Comparison of ENCODE assay signal across 31 cellular contexts in genomic region chr18:4405965-4406364, GRCh38. TPM values are rescaled to one million over a fixed set of nuclear protein-coding genes. Genes with fewer than 3 reads are reported as not detected.
DNase-seq lines count a peak whose midpoint lies in the region; ATAC-seq, FAIRE-seq and TF ChIP-seq lines count a peak whose summit lies in the region.
"Had no signal": no experiment of that assay in that cellular context is flagged by ENCODE, and none has a peak within 500 bp of the region (broad histone marks: within the 10 kb centered on the region; RNA-seq: fewer than 3 reads in every experiment).

No MANE protein-coding gene starts in this region.

- RAD21 ChIA-PET in GM12878 (lab: Charles Lee; ENCODE audit: unreplicated experiment), result no interaction called here

- TF ChIP-seq EP300 in GM12878 (IDR thresholded peaks at IDR 0.05; ENCODE audit: borderline replicate concordance in 1 of 2, control insufficient read depth in 1 of 2, low read depth in 2 of 2, low read length in 2 of 2), result no peak

- H3K4me1 ChIP-seq in HUES48 (ENCODE audit: control insufficient read depth, insufficient read depth, low read length) (peaks cover 45% of the 10 kb centered on the region), GM12878 (ENCODE audit: control insufficient read depth, insufficient read depth, low read length) (no peaks in the 10 kb centered on the region), iPS DF 6.9 (ENCODE audit: control insufficient read depth, insufficient read depth, low read length) (peaks cover 2% of the 10 kb centered on the region), aorta (ENCODE audit: control insufficient read depth in 1 of 2, insufficient read depth in 2 of 2, low read length in 2 of 2) (peaks cover 0 to 1% of the 10 kb centered on the region in 2 donors), heart left ventricle (no peaks in the 10 kb centered on the region)
- H3K4me1 ChIP-seq: SJSA1 had no signal

- DNase-seq in GM12865 (ENCODE audit: low read depth) (peak; percentile 22), GM12878 (ENCODE audit: low read depth, low spot score) (no peak), iPS DF 6.9 (ENCODE audit: low read depth, low spot score) (peak; percentile 9), aorta (no peak), heart left ventricle (no peak)
- DNase-seq: CD4-positive, alpha-beta T cell; GOT3; IMR-90; MM.1S; NCI-H1092; NCI-H1417 treated with DMSO at 0.1 percent for 48 hours; NCI-H1694 treated with DMSO at 0.1 percent for 48 hours; NCI-H2081 treated with DMSO at 0.1 percent for 48 hours; NCI-H2171 treated with DMSO at 0.1 percent for 48 hours; NCI-H345; NCI-H510A treated with DMSO at 0.1 percent for 48 hours; NK-92 treated with Interleukin-12 subunit alpha and Interleukin-12 subunit beta, amount 100 ng/mL, for 24 hours; PC-3; T-helper 1 cell had no signal

- H3K4me3 ChIP-seq in GM12865 (ENCODE audit: low read depth, low read length) (no peak overlapping the region), HUES48 (ENCODE audit: low read depth, low read length) (no peak overlapping the region), GM12878 (no peak overlapping the region), iPS DF 6.9 (ENCODE audit: low read length) (no peak overlapping the region), aorta (ENCODE audit: low read length in 2 of 2) (no peak overlapping the region), heart left ventricle (no peak overlapping the region)
- H3K4me3 ChIP-seq: BLaER1, SJSA1 had no signal

- in situ Hi-C loops in GM12878 (cut with MboI), result no loop called here

- SMC1A ChIA-PET in GM12878 (lab: Charles Lee; ENCODE audit: uncharacterized antibody, unreplicated experiment), result interaction anchor here (0.6 to 2.4 kb wide), 5 partner anchors 11 to 39 kb away, joined by 3 to 16 read pairs (median 4); no protein-coding TSS in a partner anchor

- H3K27me3 ChIP-seq in HUES48 (ENCODE audit: control insufficient read depth, insufficient read depth, low read length), result no peaks in the 10 kb centered on the region
- H3K27me3 ChIP-seq in GM12878 (replicated peaks in 1 of 2; ENCODE audit: control insufficient read depth in 2 of 2, insufficient read depth in 2 of 2, low read length in 1 of 2), result no peaks in the 10 kb centered on the region
- no peaks in the 10 kb centered on the region for H3K27me3 ChIP-seq in iPS DF 6.9 (ENCODE audit: control insufficient read depth, insufficient read depth, low read length)
- H3K27me3 ChIP-seq in aorta (ENCODE audit: control insufficient read depth in 1 of 2, insufficient read depth in 2 of 2, low read length in 1 of 2), result no peaks in the 10 kb centered on the region
- H3K27me3 ChIP-seq in heart left ventricle, result no peaks in the 10 kb centered on the region
- H3K27me3 ChIP-seq: BLaER1, SJSA1 had no signal

- H3K79me2 ChIP-seq in GM12878 (ENCODE audit: control insufficient read depth, insufficient read depth, low read length), result no peaks in the 10 kb centered on the region

- TF ChIP-seq CTCF in GM12865 (IDR thresholded peaks at IDR 0.05; ENCODE audit: insufficient read depth, low read depth, low read length, missing control alignments), result no peak
- TF ChIP-seq CTCF in GM12878 (IDR thresholded peaks at IDR 0.05 in 2 of 3, conservative IDR thresholded peaks at IDR 0.05 in 1 of 3; ENCODE audit: control insufficient read depth in 2 of 3, extremely low read depth in 1 of 3, insufficient read depth in 1 of 3, low read depth in 3 of 3, low read length in 3 of 3), result no peak
- no peak for TF ChIP-seq CTCF in heart left ventricle (IDR thresholded peaks at IDR 0.05)

- CTCF ChIA-PET in GM12878 (lab: Yijun Ruan, JAX), result no interaction called here

- H3K4me2 ChIP-seq in GM12878 (ENCODE audit: control insufficient read depth, insufficient read depth), result no peak overlapping the region
- H3K4me2 ChIP-seq: BLaER1, KMS-11 had no signal

- no peaks in the 10 kb centered on the region for H4K20me1 ChIP-seq in GM12878 (ENCODE audit: control insufficient read depth, insufficient read depth)
- H4K20me1 ChIP-seq: BLaER1 had no signal

- ATAC-seq in GM12878, result peak; percentile 18
- ATAC-seq in aorta (ENCODE audit: low FRiP score), result no peak
- no peak for ATAC-seq in HG02678 (IDR thresholded peaks at IDR 0.05; ENCODE audit: unreplicated experiment)
- no peak for ATAC-seq in heart left ventricle
- no peak for ATAC-seq in HG03442 (IDR thresholded peaks at IDR 0.05; ENCODE audit: unreplicated experiment)
- ATAC-seq: PC-3, Right ventricle myocardium inferior had no signal

- no peak for TF ChIP-seq POLR2A in GM12878 (IDR thresholded peaks at IDR 0.05; ENCODE audit: low read depth, low read length)
- no peak for TF ChIP-seq POLR2A in heart left ventricle (IDR thresholded peaks at IDR 0.05)

- BruUV-seq in GM12878 (replicated peaks; lab: Mats Ljungman, UMichigan), result no TSS peak

- FAIRE-seq in GM12878 (lab: Jason Lieb, UNC), result no peak
- FAIRE-seq: A204.1, G401.6, GM12891, HTR-8/SVneo had no signal

- H2AFZ ChIP-seq in GM12878 (ENCODE audit: control insufficient read depth, low read depth, low read length), result no peak overlapping the region

- TF ChIP-seq RAD21 in GM12878 (IDR thresholded peaks at IDR 0.05; ENCODE audit: insufficient read depth, low read depth, low read length), result no peak

- POLR2A ChIA-PET in GM12878 (lab: Charles Lee), result interaction anchor here (1.3 kb wide), 1 partner anchor 21 kb away, joined by 4 read pairs; no protein-coding TSS in a partner anchor

- no peak overlapping the region for H3K9ac ChIP-seq in HUES48 (ENCODE audit: low read depth, low read length)
- no peak overlapping the region for H3K9ac ChIP-seq in GM12878 (ENCODE audit: control insufficient read depth, insufficient read depth, low read length)
- H3K9ac ChIP-seq: BLaER1, KMS-11 had no signal

- intact Hi-C loops in GM12878 (cut with micrococcal nuclease; ENCODE audit: unreplicated experiment), result no loop called here
- intact Hi-C loops in aorta (cut with DNase I), result loop anchor here in 1 of 2 donors (5.0 kb wide), 1 partner anchor 49 kb away; no protein-coding TSS in a partner anchor
- intact Hi-C loops in heart left ventricle (cut with DNase I), result no loop called here

- H3K9me3 ChIP-seq in HUES48 (ENCODE audit: control insufficient read depth, insufficient read depth, low read length), result no peaks in the 10 kb centered on the region
- H3K9me3 ChIP-seq in GM12878 (replicated peaks; ENCODE audit: control insufficient read depth, insufficient read depth, low read length), result no peaks in the 10 kb centered on the region; the same call in 1 of the 3 replicates
- no peaks in the 10 kb centered on the region for H3K9me3 ChIP-seq in iPS DF 6.9 (ENCODE audit: control insufficient read depth, insufficient read depth, low read length)
- no peaks in the 10 kb centered on the region for H3K9me3 ChIP-seq in aorta (ENCODE audit: control insufficient read depth, low read length)
- no peaks in the 10 kb centered on the region for H3K9me3 ChIP-seq in heart left ventricle
- H3K9me3 ChIP-seq: BLaER1, SJSA1 had no signal

- peak overlapping the region; percentile 74 for H3K27ac ChIP-seq in HUES48 (ENCODE audit: low read depth, low read length)
- no peak overlapping the region for H3K27ac ChIP-seq in GM12878 (ENCODE audit: control insufficient read depth, insufficient read depth)
- no peak overlapping the region for H3K27ac ChIP-seq in iPS DF 6.9 (ENCODE audit: low read length)
- H3K27ac ChIP-seq in aorta (ENCODE audit: low read depth in 1 of 2, low read length in 2 of 2), result no peak overlapping the region
- no peak overlapping the region for H3K27ac ChIP-seq in heart left ventricle
- H3K27ac ChIP-seq: BLaER1, KMS-11, SJSA1 had no signal

- H3K36me3 ChIP-seq in HUES48 (ENCODE audit: control insufficient read depth, insufficient read depth, low read length) (no peaks in the 10 kb centered on the region), GM12878 (ENCODE audit: control insufficient read depth in 2 of 2, insufficient read depth in 2 of 2, low read length in 1 of 2) (no peaks in the 10 kb centered on the region; a peak in 1 of 4 replicates), iPS DF 6.9 (ENCODE audit: control insufficient read depth, insufficient read depth, low read length) (no peaks in the 10 kb centered on the region), aorta (ENCODE audit: control insufficient read depth in 1 of 2, insufficient read depth in 2 of 2, low read length in 1 of 2) (no peaks in the 10 kb centered on the region), heart left ventricle (no peaks in the 10 kb centered on the region)
- H3K36me3 ChIP-seq: BLaER1, SJSA1 had no signal

- WGBS in GM12878 (ENCODE audit: insufficient coverage, insufficient replicate concordance, low lambda C conversion rate, missing lambda C conversion rate), result 37% methylated on average over 5 of the region's 5 CpGs
- WGBS in iPS DF 6.9 (ENCODE audit: insufficient coverage, insufficient read length), result no CpG with 5 or more reads among the region's 5 CpGs
- 93 to 94% methylated on average over 5 of the region's 5 CpGs for WGBS in aorta, 2 donors
- 86 to 96% (median 88%) methylated on average over 5 of the region's 5 CpGs for WGBS in heart left ventricle, 4 donors

TF ChIP-seq in GM12878, 131 proteins besides CTCF, POLR2A, EP300 and RAD21:
- TF ChIP-seq MEF2A (IDR thresholded peaks at IDR 0.05; ENCODE audit: insufficient read depth, low read depth, low read length) (no peak), ZNF24 (IDR thresholded peaks at IDR 0.05) (0 out of 2 replicates have a peak, but pooled peaks have one; percentile 22)

RNA-seq across cellular contexts. Expression of gene DLGAP1, which starts 49.1 kb away (rescaled TPM):
- 774 and 822 TPM in 2 replicates for total RNA-seq in GM12878 (2013; cell fraction: nucleolus; rRNA removed)
- total RNA-seq in GM12878 (2014; rRNA removed) (2.0 and 2.6 TPM in 2 replicates), GM12878 (2014; rRNA removed; fragmentation: Illumina TruSeq; extraction: Trizol) (3.5 and 4.0 TPM in 2 replicates), GM12878 (2021) (4.1 and 4.8 TPM in 2 replicates), aorta (1 to 10 TPM; 6.2 to 6.6 TPM), heart left ventricle (1 to 10 TPM in 4 of 9 donors, under 1 TPM in 4, not detected in 1; 0.12 to 5.5 (median 1.0) TPM)
- 0.13 TPM for polyA plus RNA-seq in GM12878 (2011; ENCODE audit: low read depth)
- polyA plus RNA-seq in GM12878 (2011; rRNA removed) (27.6 and 38.4 TPM in 2 replicates), GM12878 (2014; fragmentation: Illumina TruSeq; extraction: Trizol) (1.1 and 1.9 TPM in 2 replicates), GM12878 (2014; fragmentation: Nextera tagmentation; extraction: Ambion mirVana) (under 1 TPM; 0.23 to 0.60 TPM), GM12878 (2014; rRNA removed) (1.4 TPM in 2 replicates), GM12878 (2016; fragmentation: Nextera tagmentation; extraction: Ambion mirVana) (1 to 10 TPM; 1.9 to 3.3 TPM), aorta (1 to 10 TPM in 1 of 2 donors, under 1 TPM in 1; 0.75 to 1.1 TPM), heart left ventricle (under 1 TPM; 0.10 to 0.11 TPM)
- 16.9 and 20.1 TPM in 2 replicates for polyA plus RNA-seq in GM12878 (2011; cell fraction: cytosol; rRNA removed)
- polyA plus RNA-seq in GM12878 (2011; cell fraction: nucleus; rRNA removed), result 107 and 133 TPM in 2 replicates
- polyA plus RNA-seq in GM12878 (2012), result 0.74 and 1.1 TPM in 2 replicates
- 234 and 289 TPM in 2 replicates for polyA minus RNA-seq in GM12878 (2011; rRNA and poly(A)+ RNA removed)
- 15.5 and 16.6 TPM in 2 replicates for polyA minus RNA-seq in GM12878 (2011; cell fraction: cytosol; rRNA and poly(A)+ RNA removed)
- polyA minus RNA-seq in GM12878 (2011; cell fraction: nucleus; rRNA and poly(A)+ RNA removed), result 461 and 778 TPM in 2 replicates
- total RNA-seq: PC-3, Right ventricle myocardium inferior, RPMI7951, SJSA1 had no signal

Comparison
In these comparisons a context has a peak if more than half of its experiments do, and no peak if none do; other contexts are left out.
1. DNase-seq: peak in GM12865 (single experiment) and iPS DF 6.9 (single experiment); none in GM12878 (single experiment), aorta (0 of 2) and heart left ventricle (0 of 5).